In genomic region chr6:44430322-44430721, GRCh38 we compare ENCODE assay signal across 22 cellular contexts. TPM values are rescaled to one million over a fixed set of nuclear protein-coding genes. Genes with fewer than 3 reads are reported as not detected.
DNase-seq lines count a peak whose midpoint lies in the region; ATAC-seq, FAIRE-seq and TF ChIP-seq lines count a peak whose summit lies in the region.
"Had no signal": no experiment of that assay in that cellular context is flagged by ENCODE, and none has a peak within 500 bp of the region (broad histone marks: within the 10 kb centered on the region; RNA-seq: fewer than 3 reads in every experiment).

No MANE protein-coding gene starts in this region.

- H3K36me3 ChIP-seq in SK-N-SH (replicated peaks in 1 of 2; ENCODE audit: control insufficient read depth in 1 of 2, insufficient read depth in 2 of 2, low read length in 1 of 2) = peaks cover 46 to 68% of the 10 kb centered on the region in 2 experiments
- H3K36me3 ChIP-seq in adipocyte (ENCODE audit: control insufficient read depth, insufficient read depth, low read length, severe bottlenecking) = peaks cover 32% of the 10 kb centered on the region

- H3K27ac ChIP-seq in SK-N-SH (ENCODE audit: low read depth in 2 of 2, low read length in 1 of 2) = peak overlapping the region in 1 of 2 experiments; percentile 29; a peak in 1 of 4 replicates
- H3K27ac ChIP-seq: 22Rv1; BLaER1 treated with 17β-estradiol and CSF1 and Interleukin-3, amounts not matched to agents 10 nM and 100 nM; right atrium auricular region had no signal

- H3K27me3 ChIP-seq in SK-N-SH (ENCODE audit: insufficient read depth) (no peaks in the 10 kb centered on the region), adipocyte (replicated peaks; ENCODE audit: control insufficient read depth, insufficient read depth, low read length) (no peaks in the 10 kb centered on the region)
- H3K27me3 ChIP-seq: BLaER1 treated with 17β-estradiol and CSF1 and Interleukin-3, amounts not matched to agents 10 nM and 100 nM; MG63; right atrium auricular region had no signal

- CTCF ChIA-PET in SK-N-SH (lab: Yijun Ruan, JAX) = interaction anchor here (0.6 to 14.1 kb wide), 13 partner anchors 8 to 60 kb away, joined by 3 to 154 read pairs (median 7); no protein-coding TSS in a partner anchor

- no peak for TF ChIP-seq RAD21 in SK-N-SH (IDR thresholded peaks at IDR 0.05; ENCODE audit: low read length)

- H3K4me2 ChIP-seq in SK-N-SH = no peak overlapping the region
- H3K4me2 ChIP-seq: BLaER1 treated with 17β-estradiol and CSF1 and Interleukin-3, amounts not matched to agents 10 nM and 100 nM had no signal

- H3K4me1 Mint-ChIP-seq in activated T-helper 1 cell treated with anti-CD3 and anti-CD28 coated beads, Interleukin-12 subunit alpha, Interleukin-12 subunit beta, Interleukin-2, Interleukin-4 antibody, amounts not matched to agents 30 ng/mL and 10 ng/mL and 1 ng/mL, durations not matched to agents 14 hours and 24 hours and 36 hours (ENCODE audit: low read depth) = peaks cover 8% of the 10 kb centered on the region
- H3K4me1 Mint-ChIP-seq: activated naive CD4-positive, alpha-beta T cell treated with anti-CD3 and anti-CD28 coated beads, Interleukin-2, amount 10 ng/mL, durations not matched to agents 7 days and 5 days; naive B cell had no signal

- H3K9me2 ChIP-seq in SK-N-SH = no peaks in the 10 kb centered on the region

- no peak overlapping the region for H3K4me3 ChIP-seq in SK-N-SH (ENCODE audit: low read depth in 2 of 2, low read length in 1 of 2)
- no peak overlapping the region for H3K4me3 ChIP-seq in adipocyte (ENCODE audit: low read length)
- H3K4me3 ChIP-seq in fibroblast of the aortic adventitia (ENCODE audit: low read depth, low read length) = no peak overlapping the region
- H3K4me3 ChIP-seq: BLaER1 treated with 17β-estradiol and CSF1 and Interleukin-3, amounts not matched to agents 10 nM and 100 nM; MG63; right atrium auricular region had no signal

- H3K27me3 Mint-ChIP-seq in activated T-helper 1 cell treated with anti-CD3 and anti-CD28 coated beads, Interleukin-12 subunit alpha, Interleukin-12 subunit beta, Interleukin-2, Interleukin-4 antibody, amounts not matched to agents 30 ng/mL and 10 ng/mL and 1 ng/mL, durations not matched to agents 14 hours and 24 hours and 36 hours (ENCODE audit: insufficient read depth) = no peaks in the 10 kb centered on the region
- H3K27me3 Mint-ChIP-seq: activated naive CD4-positive, alpha-beta T cell treated with anti-CD3 and anti-CD28 coated beads, Interleukin-2, amount 10 ng/mL, durations not matched to agents 7 days and 5 days; brain; naive B cell had no signal

- no peaks in the 10 kb centered on the region for H3K9me3 Mint-ChIP-seq in activated T-helper 1 cell treated with anti-CD3 and anti-CD28 coated beads, Interleukin-12 subunit alpha, Interleukin-12 subunit beta, Interleukin-2, Interleukin-4 antibody, amounts not matched to agents 30 ng/mL and 10 ng/mL and 1 ng/mL, durations not matched to agents 14 hours and 24 hours and 36 hours
- H3K9me3 Mint-ChIP-seq: activated naive CD4-positive, alpha-beta T cell treated with anti-CD3 and anti-CD28 coated beads, Interleukin-2, amount 10 ng/mL, durations not matched to agents 7 days and 5 days; activated T-cell treated with anti-CD3 and anti-CD28 coated beads, Interleukin-2, amount 50 U/mL, for 4 hours; brain; naive B cell had no signal

- H3K79me2 ChIP-seq in SK-N-SH (ENCODE audit: insufficient read depth) = peaks cover 10% of the 10 kb centered on the region; the same call in 1 of the 2 replicates

- POLR2A ChIA-PET in SK-N-SH (lab: Yijun Ruan, JAX) = no interaction called here

- no peak overlapping the region for H3K27ac Mint-ChIP-seq in activated T-helper 1 cell treated with anti-CD3 and anti-CD28 coated beads, Interleukin-12 subunit alpha, Interleukin-12 subunit beta, Interleukin-2, Interleukin-4 antibody, amounts not matched to agents 30 ng/mL and 10 ng/mL and 1 ng/mL, durations not matched to agents 14 hours and 24 hours and 36 hours
- H3K27ac Mint-ChIP-seq: activated naive CD4-positive, alpha-beta T cell treated with anti-CD3 and anti-CD28 coated beads, Interleukin-2, amount 10 ng/mL, durations not matched to agents 7 days and 5 days had no signal

- H3K36me3 Mint-ChIP-seq in activated T-helper 1 cell treated with anti-CD3 and anti-CD28 coated beads, Interleukin-12 subunit alpha, Interleukin-12 subunit beta, Interleukin-2, Interleukin-4 antibody, amounts not matched to agents 30 ng/mL and 10 ng/mL and 1 ng/mL, durations not matched to agents 14 hours and 24 hours and 36 hours (ENCODE audit: low read depth) = peaks cover 28% of the 10 kb centered on the region

- no peaks in the 10 kb centered on the region for H4K20me1 ChIP-seq in SK-N-SH (ENCODE audit: insufficient read depth)

- 85% methylated on average over 2 of the region's 2 CpGs for WGBS in SK-N-SH (ENCODE audit: low lambda C conversion rate)

- H3K9me3 ChIP-seq in SK-N-SH (no peaks in the 10 kb centered on the region), adipocyte (ENCODE audit: control insufficient read depth, low read length) (no peaks in the 10 kb centered on the region)
- H3K9me3 ChIP-seq: BLaER1 treated with 17β-estradiol and CSF1 and Interleukin-3, amounts not matched to agents 10 nM and 100 nM; MG63; right atrium auricular region had no signal

- H3F3A ChIP-seq in SK-N-SH (replicated peaks; ENCODE audit: insufficient read depth) = peaks cover 9% of the 10 kb centered on the region

- no peak for TF ChIP-seq EP300 in SK-N-SH (IDR thresholded peaks at IDR 0.05; ENCODE audit: borderline replicate concordance in 1 of 2, low read depth in 1 of 2, low read length in 1 of 2)

- H3K4me1 ChIP-seq in SK-N-SH (ENCODE audit: control insufficient read depth in 1 of 2, insufficient read depth in 2 of 2, low read depth in 1 of 2, low read length in 1 of 2) (peaks cover 3 to 6% of the 10 kb centered on the region in 2 experiments; a peak in 3 of 4 replicates), adipocyte (ENCODE audit: control insufficient read depth, insufficient read depth, low read length) (peaks cover 14% of the 10 kb centered on the region)

- FAIRE-seq in urothelium cell line (lab: Jason Lieb, UNC) = no peak
- FAIRE-seq: keratinocyte had no signal

- no peak overlapping the region for H3K4me3 Mint-ChIP-seq in activated T-helper 1 cell treated with anti-CD3 and anti-CD28 coated beads, Interleukin-12 subunit alpha, Interleukin-12 subunit beta, Interleukin-2, Interleukin-4 antibody, amounts not matched to agents 30 ng/mL and 10 ng/mL and 1 ng/mL, durations not matched to agents 14 hours and 24 hours and 36 hours
- H3K4me3 Mint-ChIP-seq: activated naive CD4-positive, alpha-beta T cell treated with anti-CD3 and anti-CD28 coated beads, Interleukin-2, amount 10 ng/mL, durations not matched to agents 7 days and 5 days; activated T-cell treated with anti-CD3 and anti-CD28 coated beads, Interleukin-2, amount 50 U/mL, for 4 hours; brain; naive B cell had no signal

- intact Hi-C loops in activated T-helper 1 cell treated with anti-CD3 and anti-CD28 coated beads, Interleukin-12 subunit alpha, Interleukin-12 subunit beta, Interleukin-2, Interleukin-4 antibody, amounts not matched to agents 30 ng/mL and 10 ng/mL and 1 ng/mL, durations not matched to agents 14 hours and 24 hours and 36 hours (cut with micrococcal nuclease) = no loop called here

- H3K9ac ChIP-seq in SK-N-SH (no peak overlapping the region), adipocyte (ENCODE audit: low read length) (no peak overlapping the region)
- H3K9ac ChIP-seq: BLaER1 treated with 17β-estradiol and CSF1 and Interleukin-3, amounts not matched to agents 10 nM and 100 nM had no signal

- ATAC-seq in SK-N-SH treated with all-trans-retinoic acid at 6 μM for 48 hours = peak; percentile 20; the same call in 2 of the 3 replicates

- DNase-seq in SK-N-SH (no peak), adipocyte (ENCODE audit: low read depth) (peak; percentile 33), fibroblast of the aortic adventitia (ENCODE audit: low read depth) (peak; percentile 41), urothelium cell line (ENCODE audit: low spot score) (peak; percentile 14), hepatic stellate cell (ENCODE audit: low spot score) (no peak)
- no peak for DNase-seq in activated CD4-positive, alpha-beta T cell treated with anti-CD3 and anti-CD28 coated beads, Interleukin-2, amount 50 U/mL, for 1 hour
- no peak for DNase-seq in activated T-helper 1 cell treated with anti-CD3 and anti-CD28 coated beads, Interleukin-12 subunit alpha, Interleukin-12 subunit beta, Interleukin-2, Interleukin-4 antibody, amounts not matched to agents 30 ng/mL and 10 ng/mL and 1 ng/mL, durations not matched to agents 14 hours and 24 hours and 36 hours (ENCODE audit: low spot score)
- DNase-seq: activated CD8-positive, alpha-beta memory T cell treated with anti-CD3 and anti-CD28 coated beads for 24 hours; activated T-cell treated with anti-CD3 and anti-CD28 coated beads, Interleukin-2, amount 50 U/mL, for 4 hours; Calu3; cortex of kidney; MG63; naive B cell; NCI-H1694 treated with DMSO at 0.1 percent for 48 hours; T-helper 9 cell had no signal

- TF ChIP-seq CTCF in SK-N-SH (IDR thresholded peaks at IDR 0.05) (no peak), fibroblast of the aortic adventitia (IDR thresholded peaks at IDR 0.05; ENCODE audit: insufficient read depth, low read length) (no peak)

- H2AFZ ChIP-seq in SK-N-SH (ENCODE audit: low read depth) = no peak overlapping the region

TF ChIP-seq in SK-N-SH treated with all-trans-retinoic acid at 6 μM for 48 hours, 23 proteins besides CTCF, POLR2A, EP300 and RAD21:
- TF ChIP-seq SNAI2 (CRISPR knock-in tag; IDR thresholded peaks at IDR 0.05) (no peak), RARB (CRISPR knock-in tag; IDR thresholded peaks at IDR 0.05) (no peak)

TF ChIP-seq in SK-N-SH, 30 proteins besides CTCF, POLR2A, EP300 and RAD21 (continues in another document):
- TF ChIP-seq NFIC (IDR thresholded peaks at IDR 0.05; ENCODE audit: borderline replicate concordance) = no peak
- TF ChIP-seq JUND (IDR thresholded peaks at IDR 0.05) = no peak
- no peak for TF ChIP-seq TEAD4 (IDR thresholded peaks at IDR 0.05; ENCODE audit: borderline replicate concordance, insufficient read depth)
- TF ChIP-seq FOXJ3 (CRISPR knock-in tag; IDR thresholded peaks at IDR 0.05) = no peak

RNA-seq across cellular contexts. Expression of gene CDC5L, which starts 42.8 kb away (rescaled TPM):
- polyA plus RNA-seq in SK-N-SH (2012; rRNA removed) = 6.0 and 7.3 TPM in 2 replicates
- 8.3 and 9.5 TPM in 2 replicates for polyA plus RNA-seq in SK-N-SH (2012; cell fraction: cytosol; rRNA removed)
- polyA plus RNA-seq in SK-N-SH (2012; cell fraction: nucleus; rRNA removed) = 3.1 and 5.9 TPM in 2 replicates
- 27.2 and 29.0 TPM in 2 replicates for total RNA-seq in fibroblast of the aortic adventitia (ENCODE audit: low replicate concordance)
- total RNA-seq in activated T-helper 1 cell treated with anti-CD3 and anti-CD28 coated beads, Interleukin-12 subunit alpha, Interleukin-12 subunit beta, Interleukin-2, Interleukin-4 antibody, amounts not matched to agents 30 ng/mL and 10 ng/mL and 1 ng/mL, durations not matched to agents 14 hours and 24 hours and 36 hours = 28.1 and 28.4 TPM in 2 replicates

Comparison
In these comparisons a context has a peak if more than half of its experiments do, and no peak if none do; other contexts are left out.
1. DNase-seq: peak in adipocyte (single experiment), fibroblast of the aortic adventitia (single experiment) and urothelium cell line (single experiment); none in SK-N-SH (single experiment), activated CD4-positive, alpha-beta T cell treated with anti-CD3 and anti-CD28 coated beads, Interleukin-2, amount 50 U/mL, for 1 hour (single experiment), activated T-helper 1 cell treated with anti-CD3 and anti-CD28 coated beads, Interleukin-12 subunit alpha, Interleukin-12 subunit beta, Interleukin-2, Interleukin-4 antibody, amounts not matched to agents 30 ng/mL and 10 ng/mL and 1 ng/mL, durations not matched to agents 14 hours and 24 hours and 36 hours (single experiment) and hepatic stellate cell (single experiment).